In the genomic region with DNA sequence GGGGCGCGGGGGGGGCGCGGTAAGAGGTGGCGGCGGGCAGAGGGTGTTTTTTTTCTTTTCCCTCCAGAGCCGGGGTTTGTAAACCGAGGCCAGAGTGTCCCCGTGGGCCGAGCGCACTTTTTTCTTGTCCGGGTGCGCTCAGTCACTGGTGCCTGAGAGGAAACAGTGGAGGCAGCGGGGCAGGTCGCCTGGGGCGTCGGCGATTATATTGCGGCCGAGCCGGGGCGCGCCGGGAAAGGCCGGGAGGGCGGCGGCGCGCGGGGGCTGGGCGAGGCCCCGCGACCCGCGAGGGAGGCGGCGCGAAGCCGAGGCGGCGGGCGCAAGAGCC, we compare ENCODE assay signal across 10 cellular contexts. TPM values are rescaled to one million over a fixed set of nuclear protein-coding genes. Genes with fewer than 3 reads are reported as not detected.
DNase-seq lines count a peak whose midpoint lies in the region; ATAC-seq and TF ChIP-seq lines count a peak whose summit lies in the region.
"Had no signal": no experiment of that assay in that cellular context is flagged by ENCODE, and none has a peak within 500 bp of the region (broad histone marks: within the 10 kb centered on the region; RNA-seq: fewer than 3 reads in every experiment).

No MANE protein-coding gene starts in this region.

- H3K4me1 ChIP-seq in lower lobe of right lung (peaks cover 24% of the 10 kb centered on the region), thymus (ENCODE audit: control insufficient read depth, insufficient read depth, low read length) (peaks cover 8% of the 10 kb centered on the region)

- intact Hi-C loops in lower lobe of right lung (cut with DNase I) = loop anchor here (5.0 to 10.0 kb wide), 3 partner anchors 425 to 523 kb away; no protein-coding TSS in a partner anchor

- H3K27ac ChIP-seq in lower lobe of right lung (no peak overlapping the region), thymus (ENCODE audit: low read depth) (no peak overlapping the region)

- peaks cover 87% of the 10 kb centered on the region for H3K27me3 Mint-ChIP-seq in activated naive CD8-positive, alpha-beta T cell treated with anti-CD3 and anti-CD28 coated beads, Interleukin-2, amount 10 ng/mL, durations not matched to agents 7 days and 5 days

- H3K4me3 ChIP-seq in lower lobe of right lung = peak overlapping the region; percentile 21
- H3K4me3 ChIP-seq in thymus (ENCODE audit: low read length) = peak overlapping the region; percentile 40

- peaks cover 96% of the 10 kb centered on the region for H3K27me3 ChIP-seq in lower lobe of right lung (ENCODE audit: low read depth)
- H3K27me3 ChIP-seq in thymus (ENCODE audit: control insufficient read depth, insufficient read depth) = peaks cover 94% of the 10 kb centered on the region

- ATAC-seq in activated naive CD8-positive, alpha-beta T cell treated with anti-CD3 and anti-CD28 coated beads, Interleukin-2, amount 10 ng/mL, durations not matched to agents 7 days and 5 days (ENCODE audit: low read depth) = no peak
- ATAC-seq in lower lobe of right lung (peak in 1 of 2 donors; percentile 29), GM19455 (IDR thresholded peaks at IDR 0.05; ENCODE audit: unreplicated experiment) (no peak)

- POLR2A ChIA-PET in activated naive CD8-positive, alpha-beta T cell treated with anti-CD3 and anti-CD28 coated beads, Interleukin-2, amount 10 ng/mL, durations not matched to agents 7 days and 5 days (lab: Charles Lee) = no interaction called here

- no peaks in the 10 kb centered on the region for H3K36me3 Mint-ChIP-seq in activated naive CD8-positive, alpha-beta T cell treated with anti-CD3 and anti-CD28 coated beads, Interleukin-2, amount 10 ng/mL, durations not matched to agents 7 days and 5 days
- H3K36me3 Mint-ChIP-seq: IgD-negative memory B cell had no signal

- H3K9me3 Mint-ChIP-seq in activated naive CD8-positive, alpha-beta T cell treated with anti-CD3 and anti-CD28 coated beads, Interleukin-2, amount 10 ng/mL, durations not matched to agents 7 days and 5 days = no peaks in the 10 kb centered on the region

- peaks cover 16% of the 10 kb centered on the region for H3K4me1 Mint-ChIP-seq in activated naive CD8-positive, alpha-beta T cell treated with anti-CD3 and anti-CD28 coated beads, Interleukin-2, amount 10 ng/mL, durations not matched to agents 7 days and 5 days

- TF ChIP-seq CTCF in lower lobe of right lung (IDR thresholded peaks at IDR 0.05) = no peak
- TF ChIP-seq CTCF in GM20000 (IDR thresholded peaks at IDR 0.05; ENCODE audit: extremely low read depth, missing control alignments) = no peak

- peak overlapping the region; percentile 25 for H3K4me3 Mint-ChIP-seq in activated naive CD8-positive, alpha-beta T cell treated with anti-CD3 and anti-CD28 coated beads, Interleukin-2, amount 10 ng/mL, durations not matched to agents 7 days and 5 days

- DNase-seq in NCI-H82 (lab: John Stamatoyannopoulos, UW) (peak; percentile 71), NCI-H82 treated with DMSO at 0.1 percent for 48 hours (lab: John Stamatoyannopoulos, UW; ENCODE audit: unreplicated experiment) (no peak), lower lobe of right lung (no peak), GM20000 (ENCODE audit: low spot score) (no peak), activated T-cell treated with anti-CD3 and anti-CD28 coated beads for 4 hours (no peak)
- DNase-seq in activated naive CD8-positive, alpha-beta T cell treated with anti-CD3 and anti-CD28 coated beads, Interleukin-2, amount 10 ng/mL, durations not matched to agents 7 days and 5 days = no peak
- DNase-seq: effector memory CD4-positive, alpha-beta T cell had no signal

- H3K36me3 ChIP-seq in lower lobe of right lung (no peaks in the 10 kb centered on the region), thymus (ENCODE audit: control insufficient read depth, insufficient read depth) (no peaks in the 10 kb centered on the region)

- H3K27ac Mint-ChIP-seq in activated naive CD8-positive, alpha-beta T cell treated with anti-CD3 and anti-CD28 coated beads, Interleukin-2, amount 10 ng/mL, durations not matched to agents 7 days and 5 days = no peak overlapping the region

- H3K9me3 ChIP-seq in lower lobe of right lung (no peaks in the 10 kb centered on the region), thymus (ENCODE audit: control insufficient read depth) (no peaks in the 10 kb centered on the region)

- WGBS in thymus = 2% methylated on average over 42 of the region's 42 CpGs

RNA-seq across cellular contexts. Expression of a gene that starts 0.3 kb away (rescaled TPM):
- not detected for total RNA-seq in activated naive CD8-positive, alpha-beta T cell treated with anti-CD3 and anti-CD28 coated beads, Interleukin-2, amount 10 ng/mL, durations not matched to agents 7 days and 5 days
- total RNA-seq in lower lobe of right lung = 2.3 TPM
- 3.4 TPM for polyA plus RNA-seq in thymus
- polyA plus RNA-seq: IgD-negative memory B cell had no signal

RNA-seq across cellular contexts. Expression of a gene that starts 7.3 kb away (rescaled TPM):
- total RNA-seq in activated naive CD8-positive, alpha-beta T cell treated with anti-CD3 and anti-CD28 coated beads, Interleukin-2, amount 10 ng/mL, durations not matched to agents 7 days and 5 days = not detected
- 0.86 TPM for total RNA-seq in lower lobe of right lung
- 1.8 TPM for polyA plus RNA-seq in thymus
- polyA plus RNA-seq: IgD-negative memory B cell had no signal

RNA-seq across cellular contexts. Expression of a gene that starts 13.2 kb away (rescaled TPM):
- not detected for total RNA-seq in activated naive CD8-positive, alpha-beta T cell treated with anti-CD3 and anti-CD28 coated beads, Interleukin-2, amount 10 ng/mL, durations not matched to agents 7 days and 5 days
- total RNA-seq in lower lobe of right lung = not detected
- 0.09 TPM for polyA plus RNA-seq in thymus
- polyA plus RNA-seq: IgD-negative memory B cell had no signal

RNA-seq across cellular contexts. Expression of a gene that starts 21.6 kb away (rescaled TPM):
- not detected for total RNA-seq in activated naive CD8-positive, alpha-beta T cell treated with anti-CD3 and anti-CD28 coated beads, Interleukin-2, amount 10 ng/mL, durations not matched to agents 7 days and 5 days
- 0.97 TPM for total RNA-seq in lower lobe of right lung
- polyA plus RNA-seq in thymus = 1.0 TPM
- polyA plus RNA-seq: IgD-negative memory B cell had no signal

RNA-seq across cellular contexts. Expression of a gene that starts 22.7 kb away (rescaled TPM):
- not detected for total RNA-seq in activated naive CD8-positive, alpha-beta T cell treated with anti-CD3 and anti-CD28 coated beads, Interleukin-2, amount 10 ng/mL, durations not matched to agents 7 days and 5 days
- not detected for total RNA-seq in lower lobe of right lung
- polyA plus RNA-seq in thymus = 0.09 TPM
- polyA plus RNA-seq: IgD-negative memory B cell had no signal
